Comparison of ENCODE assay signal across 22 cellular contexts in the genomic region with DNA sequence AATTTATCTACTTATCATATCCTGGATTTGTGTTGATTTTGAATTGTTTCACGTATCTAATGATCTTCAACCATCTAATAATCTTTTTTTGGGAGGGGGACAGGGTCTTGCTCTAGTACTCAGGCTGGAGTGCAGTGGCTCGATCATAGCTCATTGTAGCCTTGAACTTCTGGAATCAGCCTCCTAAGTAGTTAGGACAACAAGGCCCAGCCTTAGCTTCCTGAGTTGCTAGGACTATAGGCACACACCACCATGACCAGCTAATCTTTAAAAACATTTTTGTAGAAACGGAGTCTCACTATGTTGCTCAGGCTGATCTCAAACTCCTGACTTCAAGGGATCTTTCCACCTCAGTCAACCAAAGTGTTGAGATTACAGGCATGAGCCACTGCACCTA.
"Had no signal": no experiment of that assay in that cellular context is flagged by ENCODE, and none has a peak within 500 bp of the region (broad histone marks: within the 10 kb centered on the region; RNA-seq: fewer than 3 reads in every experiment).

No MANE protein-coding gene starts in this region.

- H3K4me1 Mint-ChIP-seq: central memory CD8-positive, alpha-beta T cell had no signal

- H3K27ac Mint-ChIP-seq: activated CD4-positive, alpha-beta T cell treated with anti-CD3 and anti-CD28 coated beads for 36 hours; activated naive CD8-positive, alpha-beta T cell treated with anti-CD3 and anti-CD28 coated beads, Interleukin-2, amount 10 ng/mL, durations not matched to agents 7 days and 5 days; activated T-helper 17 cell treated with anti-CD3 and anti-CD28 coated beads, Interleukin-2, amount 50 U/mL, for 72 hours had no signal

- H3K9me3 ChIP-seq: body of pancreas, gastrocnemius medialis, tibial artery had no signal

- FAIRE-seq: keratinocyte, TTC549 had no signal

- H3K4me3 Mint-ChIP-seq: activated CD4-positive, alpha-beta T cell treated with anti-CD3 and anti-CD28 coated beads for 36 hours; activated naive CD8-positive, alpha-beta T cell treated with anti-CD3 and anti-CD28 coated beads, Interleukin-2, amount 10 ng/mL, durations not matched to agents 7 days and 5 days; activated T-helper 17 cell treated with anti-CD3 and anti-CD28 coated beads, Interleukin-2, amount 50 U/mL, for 72 hours; central memory CD8-positive, alpha-beta T cell had no signal

- H3K36me3 ChIP-seq: gastrocnemius medialis, tibial artery had no signal

- ATAC-seq: activated CD4-positive, alpha-beta T cell treated with anti-CD3 and anti-CD28 coated beads for 36 hours; activated T-helper 17 cell treated with anti-CD3 and anti-CD28 coated beads, Interleukin-2, amount 50 U/mL, for 72 hours; esophagus mucosa; gastrocnemius medialis; left lobe of liver had no signal

- DNase-seq: activated CD4-positive, alpha-beta T cell treated with anti-CD3 and anti-CD28 coated beads for 36 hours; activated CD4-positive, alpha-beta T cell treated with anti-CD3 and anti-CD28 coated beads, Interleukin-2, amount 50 U/mL, for 48 hours; activated naive CD4-positive, alpha-beta T cell; activated naive CD8-positive, alpha-beta T cell treated with anti-CD3 and anti-CD28 coated beads, Interleukin-2, amount 10 ng/mL, durations not matched to agents 7 days and 5 days; amygdala; body of pancreas; effector CD4-positive, alpha-beta T cell; gastrocnemius medialis; head of caudate nucleus; midbrain; occipital lobe; retina; stimulated activated naive CD4-positive, alpha-beta T cell treated with Interleukin-2 at 50 U/mL for 16 hours; tibial artery had no signal

- H3K27me3 ChIP-seq: body of pancreas, gastrocnemius medialis, tibial artery had no signal

- H3K9me3 Mint-ChIP-seq: activated naive CD8-positive, alpha-beta T cell treated with anti-CD3 and anti-CD28 coated beads, Interleukin-2, amount 10 ng/mL, durations not matched to agents 7 days and 5 days; activated T-helper 17 cell treated with anti-CD3 and anti-CD28 coated beads, Interleukin-2, amount 50 U/mL, for 72 hours; central memory CD8-positive, alpha-beta T cell had no signal

- H3K27ac ChIP-seq: gastrocnemius medialis, tibial artery had no signal

- H3K27me3 Mint-ChIP-seq: activated CD4-positive, alpha-beta T cell treated with anti-CD3 and anti-CD28 coated beads for 36 hours; activated naive CD8-positive, alpha-beta T cell treated with anti-CD3 and anti-CD28 coated beads, Interleukin-2, amount 10 ng/mL, durations not matched to agents 7 days and 5 days; activated T-helper 17 cell treated with anti-CD3 and anti-CD28 coated beads, Interleukin-2, amount 50 U/mL, for 72 hours; central memory CD8-positive, alpha-beta T cell had no signal

- H3K4me3 ChIP-seq: body of pancreas, coronary artery, gastrocnemius medialis, lung, tibial artery had no signal
